In the genomic region with DNA sequence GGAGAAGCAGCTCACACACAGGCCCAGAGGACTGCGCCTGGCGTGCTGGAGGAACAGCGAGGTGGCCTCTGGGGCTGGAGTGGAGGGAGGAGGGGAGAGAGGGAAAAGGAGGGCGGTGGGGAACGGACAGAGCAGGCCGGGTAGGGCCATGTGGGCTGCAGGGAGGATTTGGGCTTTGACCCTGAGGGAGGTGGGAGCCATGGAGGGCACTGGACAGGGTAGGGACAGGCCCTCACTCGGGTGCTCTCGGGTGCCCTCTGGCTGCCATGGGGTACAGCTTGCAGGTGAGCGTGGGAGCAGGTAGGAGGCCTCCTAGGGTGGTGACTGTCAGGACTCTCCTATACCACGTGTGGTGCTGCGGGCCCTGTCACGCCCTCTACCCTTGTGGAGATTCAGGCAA, we compare ENCODE assay signal across 11 cellular contexts. TPM values are rescaled to one million over a fixed set of nuclear protein-coding genes. Genes with fewer than 3 reads are reported as not detected.
DNase-seq lines count a peak whose midpoint lies in the region; ATAC-seq and TF ChIP-seq lines count a peak whose summit lies in the region.
"Had no signal": no experiment of that assay in that cellular context is flagged by ENCODE, and none has a peak within 500 bp of the region (broad histone marks: within the 10 kb centered on the region; RNA-seq: fewer than 3 reads in every experiment).

No MANE protein-coding gene starts in this region.

- ATAC-seq in memory B cell (ENCODE audit: low read depth) = peak; percentile 51
- ATAC-seq: CD8-positive, alpha-beta T cell; naive thymus-derived CD8-positive, alpha-beta T cell had no signal

- no peaks in the 10 kb centered on the region for H3K4me1 Mint-ChIP-seq in memory B cell
- H3K4me1 Mint-ChIP-seq: naive thymus-derived CD8-positive, alpha-beta T cell had no signal

- no peak for DNase-seq in memory B cell (ENCODE audit: low spot score in 2 of 2)
- DNase-seq in A172 (ENCODE audit: low spot score) = no peak
- no peak for DNase-seq in adrenal gland
- no peak for DNase-seq in sigmoid colon
- DNase-seq: aorta; CD8-positive, alpha-beta T cell; naive thymus-derived CD8-positive, alpha-beta T cell; NCI-H146; stimulated activated CD4-positive, alpha-beta T cell treated with anti-CD3 and anti-CD28 coated beads, Interleukin-15, amount 100 ng/mL, for 24 hours had no signal

- H3K27me3 ChIP-seq in SU-DHL-6 (ENCODE audit: low read length) = no peaks in the 10 kb centered on the region
- no peaks in the 10 kb centered on the region for H3K27me3 ChIP-seq in adrenal gland
- H3K27me3 ChIP-seq in sigmoid colon = no peaks in the 10 kb centered on the region

- H3K36me3 Mint-ChIP-seq in memory B cell = peaks cover 16% of the 10 kb centered on the region

- TF ChIP-seq POLR2A in adrenal gland (IDR thresholded peaks at IDR 0.05) (no peak), sigmoid colon (IDR thresholded peaks at IDR 0.05) (no peak)

- H3K9me3 Mint-ChIP-seq in memory B cell = no peaks in the 10 kb centered on the region
- H3K9me3 Mint-ChIP-seq: CD8-positive, alpha-beta T cell; naive thymus-derived CD8-positive, alpha-beta T cell had no signal

- no peak overlapping the region for H2AFZ ChIP-seq in SU-DHL-6 (ENCODE audit: low read depth, low read length, severe bottlenecking)

- H3F3A ChIP-seq in SU-DHL-6 (ENCODE audit: insufficient read depth) = no peaks in the 10 kb centered on the region

- WGBS in adrenal gland, 4 donors = 88 to 95% (median 92%) methylated on average over 6 to 12 of the region's 12 CpGs
- 68 to 86% methylated on average over 12 of the region's 12 CpGs for WGBS in sigmoid colon, 2 donors

- no peak overlapping the region for H3K27ac ChIP-seq in SU-DHL-6 (ENCODE audit: low read depth, low read length)
- H3K27ac ChIP-seq in adrenal gland = no peak overlapping the region
- H3K27ac ChIP-seq in sigmoid colon = no peak overlapping the region

- H3K27ac Mint-ChIP-seq in memory B cell = no peak overlapping the region
- H3K27ac Mint-ChIP-seq: CD8-positive, alpha-beta T cell had no signal

- H3K9me3 ChIP-seq in SU-DHL-6 (ENCODE audit: insufficient read depth, low read length) (no peaks in the 10 kb centered on the region), adrenal gland (replicated peaks in 1 of 3) (no peaks in the 10 kb centered on the region), sigmoid colon (no peaks in the 10 kb centered on the region)

- H3K9me2 ChIP-seq in SU-DHL-6 (replicated peaks; ENCODE audit: insufficient read depth, low read length) = no peaks in the 10 kb centered on the region

- H3K9ac ChIP-seq in SU-DHL-6 (ENCODE audit: low read length) = no peak overlapping the region

- H3K4me3 Mint-ChIP-seq in memory B cell = no peak overlapping the region
- H3K4me3 Mint-ChIP-seq: CD8-positive, alpha-beta T cell; naive thymus-derived CD8-positive, alpha-beta T cell had no signal

- H3K4me1 ChIP-seq in adrenal gland (replicated peaks in 1 of 2) = no peaks in the 10 kb centered on the region
- H3K4me1 ChIP-seq in sigmoid colon = no peaks in the 10 kb centered on the region

- no peak for TF ChIP-seq EP300 in sigmoid colon (IDR thresholded peaks at IDR 0.05)

- no peaks in the 10 kb centered on the region for H4K20me1 ChIP-seq in SU-DHL-6 (ENCODE audit: low read depth, low read length)

- intact Hi-C loops in adrenal gland (cut with DNase I) = no loop called here
- intact Hi-C loops in sigmoid colon (cut with DNase I) = no loop called here

- no peaks in the 10 kb centered on the region for H3K79me2 ChIP-seq in SU-DHL-6 (ENCODE audit: insufficient read depth, low read length)

- H3K36me3 ChIP-seq in SU-DHL-6 (ENCODE audit: low read length) (no peaks in the 10 kb centered on the region), adrenal gland (replicated peaks in 1 of 2) (peaks cover 0 to 82% of the 10 kb centered on the region in 2 donors), sigmoid colon (peaks cover 39 to 88% (median 51%) of the 10 kb centered on the region in 4 donors)

- no peaks in the 10 kb centered on the region for H3K27me3 Mint-ChIP-seq in memory B cell
- H3K27me3 Mint-ChIP-seq: naive thymus-derived CD8-positive, alpha-beta T cell had no signal

- no peak overlapping the region for H3K4me3 ChIP-seq in GM12875 (ENCODE audit: low read depth, low read length)
- H3K4me3 ChIP-seq in SU-DHL-6 (ENCODE audit: insufficient read depth, low read length, poor library complexity, severe bottlenecking) = no peak overlapping the region
- no peak overlapping the region for H3K4me3 ChIP-seq in adrenal gland
- H3K4me3 ChIP-seq in sigmoid colon = no peak overlapping the region

- no peak overlapping the region for H3K4me2 ChIP-seq in SU-DHL-6 (ENCODE audit: low read depth, low read length, poor library complexity, severe bottlenecking)

- TF ChIP-seq CTCF in GM12875 (IDR thresholded peaks at IDR 0.05; ENCODE audit: borderline replicate concordance, insufficient read depth, low read depth, low read length) = peak; percentile 52; the same call in 1 of the 2 replicates
- TF ChIP-seq CTCF in SU-DHL-6 (IDR thresholded peaks at IDR 0.05; ENCODE audit: insufficient read depth, low read length, poor library complexity, severe bottlenecking) = peak; percentile 46
- no peak for TF ChIP-seq CTCF in adrenal gland (IDR thresholded peaks at IDR 0.05)
- TF ChIP-seq CTCF in sigmoid colon (IDR thresholded peaks at IDR 0.05) = no peak

RNA-seq across cellular contexts. Expression of a gene that starts 22.8 kb away (rescaled TPM):
- 0.17 TPM in 2 replicates for total RNA-seq in A172 (2014; rRNA removed; shearing (Covaris generic))
- total RNA-seq in adrenal gland (1 to 10 TPM in 6 of 8 donors, under 1 TPM in 2; 0.54 to 9.1 (median 2.5) TPM), sigmoid colon (10 to 100 TPM; 41.3 to 71.7 (median 55.9) TPM)
- polyA plus RNA-seq in adrenal gland (10 to 100 TPM in 1 of 3 donors, 1 to 10 TPM in 1, under 1 TPM in 1; 0.09 to 25.4 (median 9.3) TPM), sigmoid colon (10 to 100 TPM in 1 of 3 donors, 1 to 10 TPM in 1, under 1 TPM in 1; 0.69 to 22.3 (median 1.8) TPM)

RNA-seq across cellular contexts. Expression of a gene that starts 23.4 kb away (rescaled TPM):
- 53.9 and 88.2 TPM in 2 replicates for total RNA-seq in A172 (2014; rRNA removed; shearing (Covaris generic))
- 10 to 100 TPM; 29.9 to 54.6 (median 34.9) TPM for total RNA-seq in adrenal gland
- 10 to 100 TPM; 22.0 to 74.7 (median 55.8) TPM for polyA plus RNA-seq in adrenal gland
- 10 to 100 TPM; 31.0 to 45.5 (median 40.4) TPM for total RNA-seq in sigmoid colon
- polyA plus RNA-seq in sigmoid colon = 10 to 100 TPM; 19.8 to 78.2 (median 22.2) TPM

RNA-seq across cellular contexts. Expression of a gene that starts 37.9 kb away (rescaled TPM):
- 87.4 and 97.0 TPM in 2 replicates for total RNA-seq in A172 (2014; rRNA removed; shearing (Covaris generic))
- total RNA-seq in adrenal gland = 100 to 1,000 TPM; 165 to 317 (median 268) TPM
- polyA plus RNA-seq in adrenal gland = 100 to 1,000 TPM in 2 of 3 donors, 10 to 100 TPM in 1; 53.9 to 257 (median 250) TPM
- total RNA-seq in sigmoid colon = 100 to 1,000 TPM in 1 of 4 donors, 10 to 100 TPM in 3; 47.1 to 103 (median 62.7) TPM
- 100 to 1,000 TPM in 2 of 3 donors, 10 to 100 TPM in 1; 96.3 to 160 (median 114) TPM for polyA plus RNA-seq in sigmoid colon

RNA-seq across cellular contexts. Expression of a gene that starts 39.6 kb away (rescaled TPM):
- total RNA-seq in A172 (2014; rRNA removed; shearing (Covaris generic)) = not detected in 2 replicates
- total RNA-seq in adrenal gland = 10 to 100 TPM in 4 of 8 donors, 1 to 10 TPM in 4; 1.5 to 47.6 (median 8.5) TPM
- 10 to 100 TPM in 1 of 3 donors, 1 to 10 TPM in 1, under 1 TPM in 1; 0.57 to 44.3 (median 9.0) TPM for polyA plus RNA-seq in adrenal gland
- total RNA-seq in sigmoid colon = 10 to 100 TPM in 1 of 4 donors, 1 to 10 TPM in 3; 2.5 to 10.0 (median 4.2) TPM
- 1 to 10 TPM in 2 of 3 donors, under 1 TPM in 1; 0.69 to 3.1 (median 2.4) TPM for polyA plus RNA-seq in sigmoid colon

RNA-seq across cellular contexts. Expression of a gene that starts 44.4 kb away (rescaled TPM):
- total RNA-seq in A172 (2014; rRNA removed; shearing (Covaris generic)) = 0.09 and 0.10 TPM in 2 replicates
- total RNA-seq in adrenal gland (10 to 100 TPM in 1 of 8 donors, 1 to 10 TPM in 5, under 1 TPM in 1, not detected in 1; 0.84 to 52.5 (median 3.9) TPM), sigmoid colon (1 to 10 TPM in 1 of 4 donors, under 1 TPM in 2, not detected in 1; 0.36 to 2.3 (median 0.49) TPM)
- polyA plus RNA-seq in adrenal gland (1 to 10 TPM in 2 of 3 donors, under 1 TPM in 1; 0.80 to 1.6 (median 1.2) TPM), sigmoid colon (10 to 100 TPM in 1 of 3 donors, 1 to 10 TPM in 2; 2.4 to 21.0 (median 3.7) TPM)
- total RNA-seq: CD8-positive, alpha-beta T cell; naive thymus-derived CD8-positive, alpha-beta T cell had no signal
- polyA plus RNA-seq: naive thymus-derived CD8-positive, alpha-beta T cell had no signal

Comparison
In these comparisons a context has a peak if more than half of its experiments do, and no peak if none do; other contexts are left out.
1. CTCF ChIP-seq: peak in GM12875 (single experiment) and SU-DHL-6 (single experiment); none in adrenal gland (0 of 6) and sigmoid colon (0 of 4).
2. RNA of a gene that starts 22.8 kb away (total RNA-seq): 41.3 to 71.7 TPM in sigmoid colon; 0.54 to 9.1 TPM in adrenal gland and 0.17 TPM in A172; every median in the first group is over 4 times any median in the second.